Comparison of ENCODE assay signal across 12 cellular contexts in the genomic region with DNA sequence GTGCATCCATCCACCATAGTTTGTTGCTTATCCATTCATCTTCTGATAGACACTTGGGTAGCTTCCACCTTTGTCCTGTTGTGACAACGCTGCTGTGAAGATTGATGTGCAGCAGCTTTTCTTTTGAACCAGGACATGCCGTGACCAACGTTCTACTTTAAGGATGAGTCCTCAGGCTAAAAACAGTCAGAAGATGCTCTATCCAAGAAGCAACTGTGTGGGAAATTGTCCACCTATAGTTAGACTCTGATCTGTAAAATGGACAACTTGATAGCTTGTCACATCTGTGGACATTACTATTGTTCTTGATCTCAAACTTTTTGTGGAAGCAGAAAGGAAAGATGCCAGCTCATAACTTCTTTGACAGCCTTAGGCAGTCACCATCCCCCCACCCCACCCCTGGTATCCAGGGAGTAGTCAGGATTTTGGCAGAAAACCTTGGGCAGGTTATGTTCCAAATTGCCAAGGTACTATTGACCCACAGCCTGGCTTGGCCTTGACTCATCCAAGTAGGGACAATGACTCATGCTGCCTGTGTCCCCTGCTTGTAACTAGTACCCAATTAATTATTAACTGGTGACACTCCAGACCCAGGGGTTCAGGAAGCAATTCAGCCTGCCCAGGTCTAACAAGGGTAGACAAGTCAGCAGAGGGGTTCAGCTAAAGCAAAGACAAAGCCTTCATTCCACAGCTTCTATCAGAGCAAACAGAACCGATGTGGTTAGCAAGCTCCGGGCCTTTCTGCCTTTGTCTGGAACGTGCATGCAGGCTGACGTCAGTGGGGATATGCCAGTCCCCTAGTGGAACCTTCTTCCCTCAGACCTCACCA.
DNase-seq lines count a peak whose midpoint lies in the region; ATAC-seq and TF ChIP-seq lines count a peak whose summit lies in the region.
"Had no signal": no experiment of that assay in that cellular context is flagged by ENCODE, and none has a peak within 500 bp of the region (broad histone marks: within the 10 kb centered on the region; RNA-seq: fewer than 3 reads in every experiment).

No MANE protein-coding gene starts in this region.

- TF ChIP-seq CTCF in Peyer's patch (IDR thresholded peaks at IDR 0.05): peak in 1 of 6 experiments; percentile 14
- TF ChIP-seq CTCF in kidney epithelial cell (IDR thresholded peaks at IDR 0.05; ENCODE audit: insufficient read depth, low read length, poor library complexity, severe bottlenecking): no peak
- no peak for TF ChIP-seq CTCF in stomach (IDR thresholded peaks at IDR 0.05)
- TF ChIP-seq CTCF in heart left ventricle (IDR thresholded peaks at IDR 0.05): no peak

- H3K27ac ChIP-seq in Peyer's patch (peak overlapping the region in 2 of 4 donors; percentile 66 to 91), stomach (peak overlapping the region; percentile 62 to 89 (median 85)), heart left ventricle (peak overlapping the region in 3 of 12 donors; percentile 4 to 86 (median 83))

- intact Hi-C loops in stomach (cut with DNase I; ENCODE audit: low total_unique reads): loop anchor here (2.0 to 10.0 kb wide), 2 partner anchors 135 to 305 kb away; a partner anchor contains a TSS
- intact Hi-C loops in posterior vena cava (cut with DNase I): loop anchor here (2.0 to 5.0 kb wide), 3 partner anchors 133 to 305 kb away; no protein-coding TSS in a partner anchor
- intact Hi-C loops in heart left ventricle (cut with DNase I): loop anchor here in 9 of 10 donors (2.0 to 10.0 kb wide), 10 partner anchors 29 to 305 kb away; a partner anchor contains a TSS

- DNase-seq in Peyer's patch (peak in 2 of 3 donors; percentile 65 to 81), kidney epithelial cell (ENCODE audit: low read depth) (peak; percentile 67), stomach (peak; percentile 79), cerebellar nuclear complex (lab: John Stamatoyannopoulos, UW) (no peak), posterior vena cava (ENCODE audit: low spot score) (no peak), NCI-H345 (lab: John Stamatoyannopoulos, UW) (no peak), heart left ventricle (no peak)
- DNase-seq: activated T-cell treated with anti-CD3 and anti-CD28 coated beads, Interleukin-2, amount 50 U/mL, for 4 hours; naive B cell; stimulated activated CD4-positive, alpha-beta T cell treated with anti-CD3 and anti-CD28 coated beads, Interleukin-2, amount 100 ng/mL, for 48 hours; trophoblast cell had no signal

- H3K4me3 ChIP-seq in Peyer's patch: no peak overlapping the region
- H3K4me3 ChIP-seq in kidney epithelial cell (ENCODE audit: low read depth, low read length): no peak overlapping the region
- no peak overlapping the region for H3K4me3 ChIP-seq in stomach
- H3K4me3 ChIP-seq in heart left ventricle: no peak overlapping the region

- TF ChIP-seq POLR2A in Peyer's patch (IDR thresholded peaks at IDR 0.05): no peak
- TF ChIP-seq POLR2A in stomach (IDR thresholded peaks at IDR 0.05): no peak
- TF ChIP-seq POLR2A in heart left ventricle (IDR thresholded peaks at IDR 0.05): no peak

- H3K4me1 ChIP-seq in Peyer's patch (peaks cover 7 to 38% (median 12%) of the 10 kb centered on the region in 4 donors), stomach (peaks cover 33 to 67% (median 40%) of the 10 kb centered on the region in 4 donors), heart left ventricle (peaks cover 0 to 66% (median 42%) of the 10 kb centered on the region in 12 donors)

- WGBS in stomach, 5 donors: 59 to 67% (median 60%) methylated on average over 7 of the region's 7 CpGs
- 81 to 86% (median 85%) methylated on average over 5 to 7 of the region's 7 CpGs for WGBS in heart left ventricle, 4 donors

- TF ChIP-seq EP300 in stomach (IDR thresholded peaks at IDR 0.05): no peak

- H3K9me3 ChIP-seq in Peyer's patch (no peaks in the 10 kb centered on the region), stomach (no peaks in the 10 kb centered on the region), heart left ventricle (no peaks in the 10 kb centered on the region)

- H3K36me3 ChIP-seq in Peyer's patch (peaks cover 0 to 9% (median 0%) of the 10 kb centered on the region in 3 donors), kidney epithelial cell (ENCODE audit: control insufficient read depth, insufficient read depth, low read length) (no peaks in the 10 kb centered on the region), stomach (peaks cover 0 to 18% (median 10%) of the 10 kb centered on the region in 4 donors), heart left ventricle (peaks cover 0 to 18% (median 6%) of the 10 kb centered on the region in 9 donors)

- ATAC-seq in GM18907 (IDR thresholded peaks at IDR 0.05; ENCODE audit: unreplicated experiment) (peak; percentile 44), heart left ventricle (no peak)
- ATAC-seq: activated T-cell treated with anti-CD3 and anti-CD28 coated beads, Interleukin-2, amount 50 U/mL, for 4 hours had no signal

- no peaks in the 10 kb centered on the region for H3K27me3 ChIP-seq in Peyer's patch
- H3K27me3 ChIP-seq in kidney epithelial cell (ENCODE audit: control insufficient read depth, insufficient read depth, low read length): no peaks in the 10 kb centered on the region
- H3K27me3 ChIP-seq in stomach: no peaks in the 10 kb centered on the region
- no peaks in the 10 kb centered on the region for H3K27me3 ChIP-seq in heart left ventricle

Comparison
In these comparisons a context has a peak if more than half of its experiments do, and no peak if none do; other contexts are left out.
1. DNase-seq: peak in Peyer's patch (2 of 3), kidney epithelial cell (single experiment) and stomach (single experiment); none in cerebellar nuclear complex (0 of 2), posterior vena cava (single experiment), NCI-H345 (single experiment) and heart left ventricle (0 of 5).